11 cellular contexts compared by ENCODE assay signal in genomic region chr2:241308832-241309500, GRCh38. TPM values are rescaled to one million over a fixed set of nuclear protein-coding genes. Genes with fewer than 3 reads are reported as not detected.
DNase-seq lines count a peak whose midpoint lies in the region; ATAC-seq and TF ChIP-seq lines count a peak whose summit lies in the region.
"Had no signal": no experiment of that assay in that cellular context is flagged by ENCODE, and none has a peak within 500 bp of the region (broad histone marks: within the 10 kb centered on the region; RNA-seq: fewer than 3 reads in every experiment).

No MANE protein-coding gene starts in this region.

- no peaks in the 10 kb centered on the region for H3K9me3 Mint-ChIP-seq in CD8-positive, alpha-beta T cell
- no peaks in the 10 kb centered on the region for H3K9me3 Mint-ChIP-seq in central memory CD8-positive, alpha-beta T cell
- H3K9me3 Mint-ChIP-seq in neural progenitor cell = no peaks in the 10 kb centered on the region

- H3K9me2 ChIP-seq in MM.1S (replicated peaks; ENCODE audit: insufficient read depth, low read length) (no peaks in the 10 kb centered on the region), hepatocyte (replicated peaks; ENCODE audit: insufficient read depth) (no peaks in the 10 kb centered on the region)

- H3K4me1 Mint-ChIP-seq in CD8-positive, alpha-beta T cell (ENCODE audit: low read depth) = peaks cover 81% of the 10 kb centered on the region
- H3K4me1 Mint-ChIP-seq in central memory CD8-positive, alpha-beta T cell = peaks cover 61% of the 10 kb centered on the region
- H3K4me1 Mint-ChIP-seq in neural progenitor cell = peaks cover 18% of the 10 kb centered on the region

- no peaks in the 10 kb centered on the region for H3K9me3 ChIP-seq in CD8-positive, alpha-beta T cell (ENCODE audit: low read length)
- no peaks in the 10 kb centered on the region for H3K9me3 ChIP-seq in MM.1S (replicated peaks; ENCODE audit: insufficient read depth, low read length)
- no peaks in the 10 kb centered on the region for H3K9me3 ChIP-seq in neural progenitor cell (ENCODE audit: low read depth)
- no peaks in the 10 kb centered on the region for H3K9me3 ChIP-seq in hepatocyte (ENCODE audit: low read depth)

- peak overlapping the region; percentile 88 for H3K27ac Mint-ChIP-seq in CD8-positive, alpha-beta T cell
- H3K27ac Mint-ChIP-seq in central memory CD8-positive, alpha-beta T cell (ENCODE audit: low read depth) = peak overlapping the region; percentile 94
- no peak overlapping the region for H3K27ac Mint-ChIP-seq in neural progenitor cell

- CTCF ChIA-PET in CD8-positive, alpha-beta T cell (lab: Charles Lee) = interaction anchor here (1.3 kb wide), 1 partner anchor 231 kb away, joined by 3 read pairs; no protein-coding TSS in a partner anchor

- no peak overlapping the region for H3K4me3 Mint-ChIP-seq in CD8-positive, alpha-beta T cell
- no peak overlapping the region for H3K4me3 Mint-ChIP-seq in central memory CD8-positive, alpha-beta T cell
- H3K4me3 Mint-ChIP-seq in neural progenitor cell = no peak overlapping the region

- no peak for TF ChIP-seq CTCF in CD8-positive, alpha-beta T cell (IDR thresholded peaks at IDR 0.05)
- TF ChIP-seq CTCF in MM.1S (IDR thresholded peaks at IDR 0.05; ENCODE audit: low read length) = no peak
- TF ChIP-seq CTCF in neural progenitor cell (IDR thresholded peaks at IDR 0.05) = no peak
- TF ChIP-seq CTCF in hepatocyte (IDR thresholded peaks at IDR 0.05; ENCODE audit: poor library complexity) = no peak

- H3K36me3 ChIP-seq in CD8-positive, alpha-beta T cell (ENCODE audit: insufficient read depth, low read length) = no peaks in the 10 kb centered on the region
- H3K36me3 ChIP-seq in MM.1S (replicated peaks; ENCODE audit: insufficient read depth, low read length) (no peaks in the 10 kb centered on the region), neural progenitor cell (no peaks in the 10 kb centered on the region), hepatocyte (replicated peaks; ENCODE audit: insufficient read depth, low read depth) (no peaks in the 10 kb centered on the region)

- no peak for DNase-seq in CD8-positive, alpha-beta T cell
- DNase-seq in MM.1S (no peak), neural progenitor cell (ENCODE audit: low spot score) (no peak), occipital lobe (lab: John Stamatoyannopoulos, UW) (no peak), hepatocyte (ENCODE audit: low spot score) (no peak)
- DNase-seq in central memory CD8-positive, alpha-beta T cell (ENCODE audit: low spot score in 2 of 2) = no peak
- DNase-seq in stimulated activated CD4-positive, alpha-beta T cell treated with anti-CD3 and anti-CD28 coated beads, Interleukin-4, amount 100 ng/mL, for 1 hour = no peak
- DNase-seq: anterior cingulate cortex, NCI-H1092, retina had no signal

- H3K36me3 Mint-ChIP-seq in CD8-positive, alpha-beta T cell = peaks cover 8% of the 10 kb centered on the region
- peaks cover 10% of the 10 kb centered on the region for H3K36me3 Mint-ChIP-seq in central memory CD8-positive, alpha-beta T cell (ENCODE audit: insufficient read depth)
- H3K36me3 Mint-ChIP-seq in neural progenitor cell = peaks cover 6% of the 10 kb centered on the region

- H3K27me3 Mint-ChIP-seq in CD8-positive, alpha-beta T cell (ENCODE audit: low read depth) = no peaks in the 10 kb centered on the region
- no peaks in the 10 kb centered on the region for H3K27me3 Mint-ChIP-seq in central memory CD8-positive, alpha-beta T cell
- no peaks in the 10 kb centered on the region for H3K27me3 Mint-ChIP-seq in neural progenitor cell (ENCODE audit: insufficient read depth, low read depth)

- ATAC-seq in CD8-positive, alpha-beta T cell = no peak
- ATAC-seq in central memory CD8-positive, alpha-beta T cell (replicated peaks; ENCODE audit: extremely low read depth, poor library complexity, severe bottlenecking) = no peak
- ATAC-seq in HG02884 (IDR thresholded peaks at IDR 0.05; ENCODE audit: unreplicated experiment) = no peak

- H3K4me3 ChIP-seq in CD8-positive, alpha-beta T cell (ENCODE audit: low read depth, low read length) = no peak overlapping the region
- H3K4me3 ChIP-seq in MM.1S (ENCODE audit: low read length) (no peak overlapping the region), neural progenitor cell (no peak overlapping the region), hepatocyte (no peak overlapping the region)

- H3K79me2 ChIP-seq in MM.1S (ENCODE audit: low read length) (peaks cover 96% of the 10 kb centered on the region), neural progenitor cell (ENCODE audit: low read depth) (peaks cover 100% of the 10 kb centered on the region), hepatocyte (peaks cover 100% of the 10 kb centered on the region)

- H3F3A ChIP-seq in MM.1S (ENCODE audit: insufficient read depth, low read length) (peaks cover 36% of the 10 kb centered on the region), neural progenitor cell (ENCODE audit: low read depth) (no peaks in the 10 kb centered on the region)

- 90% methylated on average over 18 of the region's 18 CpGs for WGBS in hepatocyte (ENCODE audit: low lambda C conversion rate, missing lambda C conversion rate)

- H3K27me3 ChIP-seq in CD8-positive, alpha-beta T cell (ENCODE audit: insufficient read depth, low read length) = no peaks in the 10 kb centered on the region
- no peaks in the 10 kb centered on the region for H3K27me3 ChIP-seq in MM.1S (replicated peaks; ENCODE audit: insufficient read depth, low read length)
- no peaks in the 10 kb centered on the region for H3K27me3 ChIP-seq in neural progenitor cell
- no peaks in the 10 kb centered on the region for H3K27me3 ChIP-seq in hepatocyte

- H4K20me1 ChIP-seq in MM.1S (ENCODE audit: insufficient read depth, low read length) (no peaks in the 10 kb centered on the region), neural progenitor cell (ENCODE audit: low read depth) (peaks cover 70% of the 10 kb centered on the region), hepatocyte (ENCODE audit: insufficient read depth, poor library complexity, severe bottlenecking) (peaks cover 66% of the 10 kb centered on the region)

- peak overlapping the region; percentile 24; the same call in 1 of the 2 replicates for H3K9ac ChIP-seq in MM.1S (ENCODE audit: low read length)
- H3K9ac ChIP-seq in neural progenitor cell = peak overlapping the region; percentile 14

- H3K27ac ChIP-seq in CD8-positive, alpha-beta T cell (ENCODE audit: low read depth, low read length) = no peak overlapping the region
- H3K27ac ChIP-seq in MM.1S (ENCODE audit: low read length) = peak overlapping the region; percentile 70
- H3K27ac ChIP-seq in neural progenitor cell = no peak overlapping the region
- no peak overlapping the region for H3K27ac ChIP-seq in hepatocyte

- H2AFZ ChIP-seq in MM.1S (ENCODE audit: low read length) = no peak overlapping the region
- no peak overlapping the region for H2AFZ ChIP-seq in neural progenitor cell (replicated peaks)
- no peak overlapping the region for H2AFZ ChIP-seq in hepatocyte

- POLR2A ChIA-PET in CD8-positive, alpha-beta T cell (lab: Charles Lee) = no interaction called here

- H3K4me1 ChIP-seq in CD8-positive, alpha-beta T cell (ENCODE audit: insufficient read depth, low read length) = peaks cover 42% of the 10 kb centered on the region
- peaks cover 52% of the 10 kb centered on the region for H3K4me1 ChIP-seq in MM.1S (ENCODE audit: low read length)
- no peaks in the 10 kb centered on the region for H3K4me1 ChIP-seq in neural progenitor cell
- H3K4me1 ChIP-seq in hepatocyte (ENCODE audit: insufficient read depth) = peaks cover 5% of the 10 kb centered on the region

- H3K4me2 ChIP-seq in MM.1S (ENCODE audit: low read depth, low read length) (peak overlapping the region; percentile 64; the same call in 1 of the 2 replicates), neural progenitor cell (no peak overlapping the region), hepatocyte (no peak overlapping the region)

- intact Hi-C loops in CD8-positive, alpha-beta T cell (cut with DNase I, micrococcal nuclease) = no loop called here

RNA-seq across cellular contexts. Expression of gene HDLBP, which starts 6.5 kb away (rescaled TPM):
- 100 to 1,000 TPM in 1 of 2 experiments, 10 to 100 TPM in 1; 97.5 to 104 TPM for total RNA-seq in CD8-positive, alpha-beta T cell
- total RNA-seq in neural progenitor cell (ENCODE audit: low replicate concordance) (251 and 269 TPM in 2 replicates), occipital lobe (138 TPM), hepatocyte (393 and 437 TPM in 2 replicates)
- 389 and 394 TPM in 2 replicates for polyA plus RNA-seq in hepatocyte

RNA-seq across cellular contexts. Expression of gene SEPTIN2, which starts 6.8 kb away (rescaled TPM):
- 100 to 1,000 TPM; 216 to 246 TPM for total RNA-seq in CD8-positive, alpha-beta T cell
- 452 and 632 TPM in 2 replicates for total RNA-seq in neural progenitor cell (ENCODE audit: low replicate concordance)
- 266 TPM for total RNA-seq in occipital lobe
- total RNA-seq in hepatocyte = 373 and 388 TPM in 2 replicates
- 314 and 315 TPM in 2 replicates for polyA plus RNA-seq in hepatocyte

RNA-seq across cellular contexts. Expression of gene FARP2, which starts 47.1 kb away (rescaled TPM):
- total RNA-seq in CD8-positive, alpha-beta T cell = 10 to 100 TPM; 20.6 to 22.5 TPM
- 28.6 and 32.3 TPM in 2 replicates for total RNA-seq in neural progenitor cell (ENCODE audit: low replicate concordance)
- 43.7 TPM for total RNA-seq in occipital lobe
- 29.1 and 29.3 TPM in 2 replicates for total RNA-seq in hepatocyte
- polyA plus RNA-seq in hepatocyte = 28.4 and 29.6 TPM in 2 replicates
